8 cellular contexts compared by ENCODE assay signal in genomic region chr7:30322656-30323355, GRCh38. TPM values are rescaled to one million over a fixed set of nuclear protein-coding genes. Genes with fewer than 3 reads are reported as not detected.
DNase-seq lines count a peak whose midpoint lies in the region; ATAC-seq lines count a peak whose summit lies in the region.

No MANE protein-coding gene starts in this region.

- H3K27ac ChIP-seq in skin epidermis, result peak overlapping the region in 19 of 21 experiments; percentile 4 to 92 (median 73)

- H3K4me3 Mint-ChIP-seq in activated naive CD8-positive, alpha-beta T cell treated with anti-CD3 and anti-CD28 coated beads, Interleukin-2, amount 50 U/mL, for 24 hours, result peak overlapping the region; percentile 78

- peak; percentile 67 for ATAC-seq in HG03175 (IDR thresholded peaks at IDR 0.05; ENCODE audit: unreplicated experiment)
- ATAC-seq in activated naive CD8-positive, alpha-beta T cell treated with anti-CD3 and anti-CD28 coated beads, Interleukin-2, amount 50 U/mL, for 24 hours, result peak; percentile 78

- H3K9me3 Mint-ChIP-seq in activated naive CD8-positive, alpha-beta T cell treated with anti-CD3 and anti-CD28 coated beads, Interleukin-2, amount 50 U/mL, for 24 hours, result no peaks in the 10 kb centered on the region

- peaks cover 67% of the 10 kb centered on the region for H3K4me1 Mint-ChIP-seq in activated naive CD8-positive, alpha-beta T cell treated with anti-CD3 and anti-CD28 coated beads, Interleukin-2, amount 50 U/mL, for 24 hours

- no peaks in the 10 kb centered on the region for H3K27me3 Mint-ChIP-seq in activated naive CD8-positive, alpha-beta T cell treated with anti-CD3 and anti-CD28 coated beads, Interleukin-2, amount 50 U/mL, for 24 hours

- peak overlapping the region in 2 of 7 experiments; percentile 2 to 3 for H3K4me3 ChIP-seq in skin epidermis

- H3K36me3 Mint-ChIP-seq in activated naive CD8-positive, alpha-beta T cell treated with anti-CD3 and anti-CD28 coated beads, Interleukin-2, amount 50 U/mL, for 24 hours (ENCODE audit: low read depth), result peaks cover 10% of the 10 kb centered on the region

- H3K27ac Mint-ChIP-seq in activated naive CD8-positive, alpha-beta T cell treated with anti-CD3 and anti-CD28 coated beads, Interleukin-2, amount 50 U/mL, for 24 hours, result peak overlapping the region; percentile 93

- DNase-seq in stimulated activated CD4-positive, alpha-beta T cell treated with anti-CD3 and anti-CD28 coated beads, Interleukin-4, amount 100 ng/mL, for 24 hours, result peak; percentile 8
- DNase-seq in stimulated activated CD4-positive, alpha-beta T cell treated with anti-CD3 and anti-CD28 coated beads, Interleukin-12 subunit alpha, Interleukin-12 subunit beta, amount 100 ng/mL, for 4 hours, result no peak
- DNase-seq in activated naive CD8-positive, alpha-beta T cell treated with anti-CD3 and anti-CD28 coated beads, Interleukin-2, amount 50 U/mL, for 24 hours, result no peak
- no peak for DNase-seq in mesenteric fat pad (ENCODE audit: low spot score)
- DNase-seq in midbrain (lab: John Stamatoyannopoulos, UW), result no peak
- DNase-seq in NCI-H748 treated with DMSO at 0.1 percent for 48 hours (lab: John Stamatoyannopoulos, UW), result no peak

RNA-seq across cellular contexts. Expression of gene ZNRF2, which starts 38.4 kb away (rescaled TPM):
- 17.6 TPM for total RNA-seq in mesenteric fat pad
